1 cellular context compared by ENCODE assay signal in the genomic region with DNA sequence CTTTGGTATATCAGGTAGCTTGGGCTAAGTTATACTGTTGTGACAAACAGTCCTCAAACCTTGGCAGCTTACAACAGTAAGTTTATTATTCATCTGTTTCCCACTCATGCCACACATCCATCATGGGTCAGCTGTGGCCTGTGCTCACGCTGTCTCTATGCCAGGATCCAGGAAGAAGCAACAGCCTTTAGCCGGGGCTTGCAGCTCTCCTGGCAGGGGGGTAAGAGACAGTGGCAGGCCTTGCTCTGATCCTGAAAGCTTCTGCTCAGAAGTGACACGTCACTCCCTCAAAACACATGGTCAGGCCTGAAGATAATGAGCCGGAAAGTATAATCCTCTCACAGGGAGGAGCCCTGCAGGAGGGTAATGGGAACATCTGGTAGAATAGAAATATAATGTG.
TF ChIP-seq lines count a peak whose summit lies in the region.

No MANE protein-coding gene starts in this region.

TF ChIP-seq in HEK293, 187 proteins besides CTCF, POLR2A, EP300 and RAD21 (continued from another document):
- no peak for TF ChIP-seq ZFP41 (tag by site-specific recombination; IDR thresholded peaks at IDR 0.05; ENCODE audit: borderline replicate concordance)
- TF ChIP-seq ZIC2 (tag by site-specific recombination; IDR thresholded peaks at IDR 0.05), result peak; percentile 66
- no peak for TF ChIP-seq ZSCAN16 (tag by site-specific recombination; IDR thresholded peaks at IDR 0.05)
- 0 out of 2 replicates have a peak, but pooled peaks have one; percentile 16 for TF ChIP-seq OSR2 (tag by site-specific recombination; IDR thresholded peaks at IDR 0.05)
- no peak for TF ChIP-seq ZSCAN18 (tag by site-specific recombination; IDR thresholded peaks at IDR 0.05)
